Comparison of ENCODE assay signal across 17 cellular contexts in the genomic region with DNA sequence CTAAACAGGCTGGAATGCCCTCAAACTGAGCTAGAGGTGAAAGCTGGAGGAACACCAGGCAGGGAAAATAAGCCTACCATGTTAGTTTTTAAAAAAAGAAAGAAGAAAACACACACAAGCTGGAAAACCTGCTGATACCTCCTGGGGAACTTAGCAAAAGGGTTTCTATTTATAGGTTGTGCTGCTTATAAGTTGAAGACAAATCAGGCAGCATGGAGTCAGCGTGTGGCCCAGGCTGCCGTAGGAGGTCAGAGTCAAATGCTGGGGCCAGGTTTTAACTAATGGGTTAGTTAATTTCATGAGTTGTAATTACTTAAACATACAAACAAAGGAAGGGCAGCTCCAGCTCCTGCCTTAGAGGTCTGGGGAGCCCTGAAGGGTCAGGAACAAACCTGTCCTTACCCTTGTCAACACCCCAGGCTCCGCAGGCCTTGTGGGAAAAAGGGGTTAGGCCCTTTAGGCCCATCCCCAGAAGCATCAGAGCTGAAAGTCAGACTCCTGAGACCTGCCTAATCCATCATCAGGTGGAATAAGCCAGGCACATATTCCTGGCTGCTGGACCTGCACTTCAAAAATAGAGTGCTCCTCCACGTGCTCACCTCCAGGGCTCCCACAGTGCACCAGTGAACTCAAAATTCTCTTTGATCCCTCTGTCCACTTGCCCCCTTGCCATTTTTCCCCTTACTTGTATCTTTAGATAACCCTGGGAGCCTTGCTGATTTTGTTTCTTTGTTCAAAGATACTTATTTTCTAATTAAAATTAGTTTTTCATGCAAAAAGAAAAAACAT. TPM values are rescaled to one million over a fixed set of nuclear protein-coding genes. Genes with fewer than 3 reads are reported as not detected.
DNase-seq lines count a peak whose midpoint lies in the region; ATAC-seq and TF ChIP-seq lines count a peak whose summit lies in the region.
"Had no signal": no experiment of that assay in that cellular context is flagged by ENCODE, and none has a peak within 500 bp of the region (broad histone marks: within the 10 kb centered on the region; RNA-seq: fewer than 3 reads in every experiment).

No MANE protein-coding gene starts in this region.

- H3K27ac Mint-ChIP-seq in type B pancreatic cell = no peak overlapping the region
- H3K27ac Mint-ChIP-seq: HFFc6 had no signal

- H3K4me3 ChIP-seq in left ventricle myocardium inferior (no peak overlapping the region), heart right ventricle (no peak overlapping the region)
- H3K4me3 ChIP-seq: BLaER1 treated with 17β-estradiol and CSF1 and Interleukin-3, amounts not matched to agents 10 nM and 100 nM; HAP-1 had no signal

- WGBS in heart right ventricle, 2 donors = 59 to 62% methylated on average over 4 of the region's 4 CpGs

- H3K27ac ChIP-seq in left ventricle myocardium inferior (replicated peaks) = no peak overlapping the region
- H3K27ac ChIP-seq in heart right ventricle = no peak overlapping the region
- H3K27ac ChIP-seq: BLaER1 treated with 17β-estradiol and CSF1 and Interleukin-3, amounts not matched to agents 10 nM and 100 nM had no signal

- H3K36me3 ChIP-seq in left ventricle myocardium inferior (no peaks in the 10 kb centered on the region), heart right ventricle (no peaks in the 10 kb centered on the region)
- H3K36me3 ChIP-seq: BLaER1 treated with 17β-estradiol and CSF1 and Interleukin-3, amounts not matched to agents 10 nM and 100 nM; HAP-1 had no signal

- intact Hi-C loops in Right ventricle myocardium inferior (cut with DNase I) = no loop called here
- intact Hi-C loops in left ventricle myocardium inferior (cut with micrococcal nuclease) = no loop called here
- intact Hi-C loops in heart right ventricle (cut with DNase I) = no loop called here

- H3K27me3 ChIP-seq in left ventricle myocardium inferior (ENCODE audit: low read depth) = no peaks in the 10 kb centered on the region
- no peaks in the 10 kb centered on the region for H3K27me3 ChIP-seq in heart right ventricle
- H3K27me3 ChIP-seq: BLaER1 treated with 17β-estradiol and CSF1 and Interleukin-3, amounts not matched to agents 10 nM and 100 nM had no signal

- no peaks in the 10 kb centered on the region for H3K27me3 Mint-ChIP-seq in type B pancreatic cell
- H3K27me3 Mint-ChIP-seq: CD4-positive, CD25-positive, alpha-beta regulatory T cell had no signal

- H3K9me3 Mint-ChIP-seq in type B pancreatic cell = no peaks in the 10 kb centered on the region
- H3K9me3 Mint-ChIP-seq: HFFc6 had no signal

- DNase-seq in Right ventricle myocardium inferior (ENCODE audit: missing footprints) = no peak
- DNase-seq in left ventricle myocardium inferior = no peak
- DNase-seq in NCI-H69 (lab: John Stamatoyannopoulos, UW) = peak; percentile 8
- no peak for DNase-seq in heart right ventricle
- no peak for DNase-seq in type B pancreatic cell (ENCODE audit: extremely low spot score, unreplicated experiment)
- DNase-seq in NCI-H510A treated with DMSO at 0.1 percent for 48 hours (lab: John Stamatoyannopoulos, UW) = no peak
- DNase-seq: ACHN; CD4-positive, CD25-positive, alpha-beta regulatory T cell; DMS53; GF-D8; GOT3; HFFc6 had no signal

- H3K4me1 Mint-ChIP-seq in type B pancreatic cell (ENCODE audit: unreplicated experiment) = peaks cover 4% of the 10 kb centered on the region
- H3K4me1 Mint-ChIP-seq: CD4-positive, CD25-positive, alpha-beta regulatory T cell had no signal

- H3K4me1 ChIP-seq in left ventricle myocardium inferior (peaks cover 8% of the 10 kb centered on the region), heart right ventricle (peaks cover 0 to 7% (median 0%) of the 10 kb centered on the region in 9 donors)
- H3K4me1 ChIP-seq: HAP-1 had no signal

- no peaks in the 10 kb centered on the region for H3K9me3 ChIP-seq in left ventricle myocardium inferior (replicated peaks)
- no peaks in the 10 kb centered on the region for H3K9me3 ChIP-seq in heart right ventricle
- H3K9me3 ChIP-seq: BLaER1 treated with 17β-estradiol and CSF1 and Interleukin-3, amounts not matched to agents 10 nM and 100 nM; HAP-1 had no signal

- no peak overlapping the region for H3K4me3 Mint-ChIP-seq in type B pancreatic cell
- H3K4me3 Mint-ChIP-seq: CD4-positive, CD25-positive, alpha-beta regulatory T cell; HFFc6 had no signal

- no peaks in the 10 kb centered on the region for H3K36me3 Mint-ChIP-seq in type B pancreatic cell
- H3K36me3 Mint-ChIP-seq: CD4-positive, CD25-positive, alpha-beta regulatory T cell had no signal

- ATAC-seq in Right ventricle myocardium inferior (peak; percentile 48), heart right ventricle (peak in 7 of 8 donors; percentile 38 to 67 (median 59)), GM21515 (IDR thresholded peaks at IDR 0.05; ENCODE audit: unreplicated experiment) (no peak)
- ATAC-seq: HepG2 had no signal

- TF ChIP-seq CTCF in left ventricle myocardium inferior (IDR thresholded peaks at IDR 0.05; ENCODE audit: borderline replicate concordance) = no peak
- no peak for TF ChIP-seq CTCF in heart right ventricle (IDR thresholded peaks at IDR 0.05)
- peak; percentile 31 for TF ChIP-seq CTCF in type B pancreatic cell (conservative IDR thresholded peaks at IDR 0.05)

RNA-seq across cellular contexts. Expression of a gene that starts 59.7 kb away (rescaled TPM):
- 0.32 TPM for total RNA-seq in Right ventricle myocardium inferior
- 0.66 TPM for total RNA-seq in left ventricle myocardium inferior
- under 1 TPM in 8 of 10 donors, not detected in 2; 0.15 to 0.66 (median 0.29) TPM for total RNA-seq in heart right ventricle
- polyA plus RNA-seq in heart right ventricle = under 1 TPM; 0.19 to 0.22 TPM
- total RNA-seq in type B pancreatic cell (ENCODE audit: low replicate concordance) = 22.7 and 23.7 TPM in 2 replicates
- total RNA-seq: A172; CD4-positive, CD25-positive, alpha-beta regulatory T cell; HFFc6 had no signal
- polyA plus RNA-seq: CD4-positive, CD25-positive, alpha-beta regulatory T cell had no signal

Comparison
In these comparisons a context has a peak if more than half of its experiments do, and no peak if none do; other contexts are left out.
1. RNA of a gene that starts 59.7 kb away (total RNA-seq): 22.7 to 23.7 TPM in type B pancreatic cell; 0.66 TPM in left ventricle myocardium inferior (single experiment), 0.32 TPM in Right ventricle myocardium inferior (single experiment) and 0.15 to 0.66 TPM in heart right ventricle; every median in the first group is over 10 times any median in the second.